In the genomic region with DNA sequence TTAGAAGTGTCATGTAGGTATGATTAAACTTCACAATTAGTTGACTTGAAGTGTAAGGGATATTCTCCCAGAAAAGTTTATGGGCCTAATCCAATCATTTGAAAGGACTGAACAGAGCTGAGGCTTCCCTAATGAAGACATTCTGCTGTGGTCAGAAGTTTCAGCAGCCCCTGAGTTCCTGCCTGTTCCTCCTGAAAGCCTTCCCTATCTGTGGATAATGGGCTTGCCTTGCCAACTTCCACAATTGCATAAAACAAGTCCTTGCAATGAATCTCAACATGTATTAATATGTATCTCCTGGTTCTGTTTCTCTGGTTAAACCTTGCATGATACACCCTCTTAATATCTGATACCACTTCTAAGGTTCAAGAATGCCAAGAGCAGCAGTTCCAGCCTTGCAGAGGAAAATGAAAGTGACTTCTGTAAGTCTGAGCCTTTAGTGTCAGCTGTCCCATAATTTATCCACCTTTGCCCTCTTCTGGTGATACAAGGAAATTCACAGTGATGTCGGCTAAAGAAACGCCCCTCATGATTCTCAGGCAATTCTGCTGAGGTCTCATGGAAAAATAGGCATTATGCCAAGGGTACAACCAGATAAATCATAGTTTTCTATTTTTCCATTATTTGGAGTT, we compare ENCODE assay signal across 8 cellular contexts.
A peak's percentile ranks its signal among the peaks of the same experiment; 100 is the strongest.
DNase-seq lines count a peak whose midpoint lies in the region; ATAC-seq lines count a peak whose summit lies in the region.

No MANE protein-coding gene starts in this region.

- no peaks in the 10 kb centered on the region for H3K36me3 Mint-ChIP-seq in activated naive CD4-positive, alpha-beta T cell treated with anti-CD3 and anti-CD28 coated beads, Interleukin-2, amount 50 U/mL, for 72 hours
- H3K36me3 Mint-ChIP-seq in memory B cell: no peaks in the 10 kb centered on the region

- no peaks in the 10 kb centered on the region for H3K27me3 Mint-ChIP-seq in memory B cell

- H3K27ac Mint-ChIP-seq in activated naive CD4-positive, alpha-beta T cell treated with anti-CD3 and anti-CD28 coated beads, Interleukin-2, amount 50 U/mL, for 72 hours: no peak overlapping the region
- H3K27ac Mint-ChIP-seq in memory B cell: no peak overlapping the region

- DNase-seq in activated naive CD4-positive, alpha-beta T cell treated with anti-CD3 and anti-CD28 coated beads, Interleukin-2, amount 50 U/mL, for 72 hours (ENCODE audit: low spot score in 2 of 2): peak in 1 of 2 donors; percentile 10
- no peak for DNase-seq in activated naive CD4-positive, alpha-beta T cell treated with Interleukin-2 at 50 U/mL for 16 hours
- DNase-seq in KBM-7 (peak; percentile 65), RPMI7951 (ENCODE audit: low read depth) (peak; percentile 61), dermis microvascular lymphatic vessel endothelial cell (ENCODE audit: low read depth in 2 of 2) (peak; percentile 37 to 53), memory B cell (ENCODE audit: low spot score in 2 of 2) (peak; percentile 10 to 14)

- peaks cover 3% of the 10 kb centered on the region for H3K4me1 Mint-ChIP-seq in memory B cell

- ATAC-seq in activated naive CD4-positive, alpha-beta T cell treated with anti-CD3 and anti-CD28 coated beads, Interleukin-2, amount 50 U/mL, for 72 hours: peak; percentile 70 to 71
- ATAC-seq in GM21576 (IDR thresholded peaks at IDR 0.05; ENCODE audit: unreplicated experiment) (peak; percentile 88), memory B cell (ENCODE audit: low read depth) (peak; percentile 87), HG03469 (IDR thresholded peaks at IDR 0.05; ENCODE audit: unreplicated experiment) (no peak)

- no peaks in the 10 kb centered on the region for H3K9me3 Mint-ChIP-seq in activated naive CD4-positive, alpha-beta T cell treated with anti-CD3 and anti-CD28 coated beads, Interleukin-2, amount 50 U/mL, for 72 hours
- no peaks in the 10 kb centered on the region for H3K9me3 Mint-ChIP-seq in memory B cell

- in situ Hi-C loops in KBM-7 (cut with MboI; ENCODE audit: low pct_unique_long_range_greater_than_20kb, low sequenced_read_pairs): no loop called here

- H3K4me3 Mint-ChIP-seq in memory B cell: no peak overlapping the region
